Comparison of ENCODE assay signal across 31 cellular contexts in genomic region chr4:161841759-161842158, GRCh38.
DNase-seq lines count a peak whose midpoint lies in the region; ATAC-seq and TF ChIP-seq lines count a peak whose summit lies in the region.
"Had no signal": no experiment of that assay in that cellular context is flagged by ENCODE, and none has a peak within 500 bp of the region (broad histone marks: within the 10 kb centered on the region; RNA-seq: fewer than 3 reads in every experiment).

No MANE protein-coding gene starts in this region.

- H3K36me3 ChIP-seq in SK-N-SH (replicated peaks in 1 of 2; ENCODE audit: control insufficient read depth in 1 of 2, insufficient read depth in 2 of 2, low read length in 1 of 2), result no peaks in the 10 kb centered on the region
- no peaks in the 10 kb centered on the region for H3K36me3 ChIP-seq in RWPE2 (ENCODE audit: low read depth)
- H3K36me3 ChIP-seq: ascending aorta, cardiac muscle cell, transverse colon had no signal

- no peak overlapping the region for H3K4me3 ChIP-seq in SK-N-SH (ENCODE audit: low read depth in 2 of 2, low read length in 1 of 2)
- no peak overlapping the region for H3K4me3 ChIP-seq in RWPE2 (ENCODE audit: severe bottlenecking)
- H3K4me3 ChIP-seq: ascending aorta, cardiac muscle cell, lung, transverse colon had no signal

- no peaks in the 10 kb centered on the region for H3F3A ChIP-seq in SK-N-SH (replicated peaks; ENCODE audit: insufficient read depth)

- WGBS in SK-N-SH (ENCODE audit: low lambda C conversion rate), result 53% methylated on average over 4 of the region's 4 CpGs

- H3K9ac ChIP-seq in SK-N-SH, result no peak overlapping the region

- no peaks in the 10 kb centered on the region for H3K27me3 ChIP-seq in SK-N-SH (ENCODE audit: insufficient read depth)
- no peaks in the 10 kb centered on the region for H3K27me3 ChIP-seq in RWPE2 (ENCODE audit: insufficient read depth, poor library complexity, severe bottlenecking)
- H3K27me3 ChIP-seq: ascending aorta, cardiac muscle cell, transverse colon had no signal

- H3K9me3 ChIP-seq in SK-N-SH (no peaks in the 10 kb centered on the region), RWPE2 (ENCODE audit: severe bottlenecking) (no peaks in the 10 kb centered on the region)
- H3K9me3 ChIP-seq: ascending aorta, transverse colon had no signal

- H3K4me1 ChIP-seq in SK-N-SH (ENCODE audit: control insufficient read depth in 1 of 2, insufficient read depth in 2 of 2, low read depth in 1 of 2, low read length in 1 of 2) (peaks cover 0 to 5% of the 10 kb centered on the region in 2 experiments; a peak in 2 of 4 replicates), RWPE2 (ENCODE audit: insufficient read depth, poor library complexity, severe bottlenecking) (no peaks in the 10 kb centered on the region)
- H3K4me1 ChIP-seq: ascending aorta, transverse colon had no signal

- no peak for TF ChIP-seq CTCF in SK-N-SH (IDR thresholded peaks at IDR 0.05)
- TF ChIP-seq CTCF in RWPE2 (IDR thresholded peaks at IDR 0.05; ENCODE audit: poor library complexity, severe bottlenecking), result peak; percentile 9
- TF ChIP-seq CTCF in GM10248 (IDR thresholded peaks at IDR 0.05; ENCODE audit: control extremely low read depth, extremely low read depth, low read depth, missing control alignments), result no peak

- no peaks in the 10 kb centered on the region; the same call in 1 of the 2 replicates for H3K9me2 ChIP-seq in SK-N-SH

- H3K27ac ChIP-seq in SK-N-SH (ENCODE audit: low read depth in 2 of 2, low read length in 1 of 2) (no peak overlapping the region), RWPE2 (ENCODE audit: poor library complexity, severe bottlenecking) (no peak overlapping the region)
- H3K27ac ChIP-seq: ascending aorta, cardiac muscle cell, transverse colon had no signal

- peak in 1 of 2 experiments; percentile 51; a peak in 1 of 4 replicates for TF ChIP-seq EP300 in SK-N-SH (IDR thresholded peaks at IDR 0.05; ENCODE audit: borderline replicate concordance in 1 of 2, low read depth in 1 of 2, low read length in 1 of 2)

- H3K79me2 ChIP-seq in SK-N-SH (ENCODE audit: insufficient read depth), result no peaks in the 10 kb centered on the region

- ATAC-seq in SK-N-SH treated with all-trans-retinoic acid at 6 μM for 48 hours, result no peak
- ATAC-seq in RWPE2 (ENCODE audit: low read depth), result no peak
- no peak for ATAC-seq in GM19463 (IDR thresholded peaks at IDR 0.05; ENCODE audit: unreplicated experiment)
- ATAC-seq in HG03432 (IDR thresholded peaks at IDR 0.05; ENCODE audit: unreplicated experiment), result no peak
- ATAC-seq: activated CD8-positive, alpha-beta memory T cell treated with anti-CD3 and anti-CD28 coated beads, Interleukin-2, amount 10 ng/mL, durations not matched to agents 7 days and 5 days; activated T-cell treated with anti-CD3 and anti-CD28 coated beads, Interleukin-2, amount 50 U/mL, for 4 hours; left cardiac atrium; natural killer cell; Panc1; T-cell had no signal

- no peak for DNase-seq in SK-N-SH
- peak; percentile 66 for DNase-seq in NCI-H2171 treated with DMSO at 0.1 percent for 48 hours (lab: John Stamatoyannopoulos, UW)
- no peak for DNase-seq in RWPE2 (ENCODE audit: low spot score)
- peak; percentile 29 for DNase-seq in myocyte (ENCODE audit: low read depth)
- no peak for DNase-seq in GM10248 (ENCODE audit: extremely low spot score)
- DNase-seq: activated B cell treated with CpG ODN at 0.5 μM for 24 hours; activated CD8-positive, alpha-beta memory T cell treated with anti-CD3 and anti-CD28 coated beads, Interleukin-2, amount 10 ng/mL, durations not matched to agents 7 days and 5 days; activated gamma-delta T cell; activated T-cell treated with anti-CD3 and anti-CD28 coated beads, Interleukin-2, amount 50 U/mL, for 4 hours; CD4-positive, alpha-beta memory T cell; cortex of kidney; DMS79 treated with DMSO at 0.1 percent for 48 hours; effector memory CD4-positive, alpha-beta T cell; GF-D8; immature natural killer cell; left cardiac atrium; natural killer cell; NCI-H1048; NCI-H187 treated with DMSO at 0.1 percent for 48 hours; NCI-H2227 treated with DMSO at 0.1 percent for 48 hours; nucleus accumbens; stimulated activated CD4-positive, alpha-beta T cell treated with anti-CD3 and anti-CD28 coated beads, Interleukin-4, amount 100 ng/mL, for 24 hours; T-cell; transverse colon had no signal

- H4K20me1 ChIP-seq in SK-N-SH (ENCODE audit: insufficient read depth), result no peaks in the 10 kb centered on the region

- TF ChIP-seq RAD21 in SK-N-SH (IDR thresholded peaks at IDR 0.05; ENCODE audit: low read length), result peak; percentile 34; the same call in 1 of the 2 replicates

- POLR2A ChIA-PET in SK-N-SH (lab: Yijun Ruan, JAX), result no interaction called here
- POLR2A ChIA-PET in GM10248 (lab: Yijun Ruan, JAX), result no interaction called here

- no peak overlapping the region for H2AFZ ChIP-seq in SK-N-SH (ENCODE audit: low read depth)

- H3K4me2 ChIP-seq in SK-N-SH, result no peak overlapping the region

- CTCF ChIA-PET in SK-N-SH (lab: Yijun Ruan, JAX) (interaction anchor here (1.1 kb wide), 1 partner anchor 13 kb away, joined by 5 read pairs; no protein-coding TSS in a partner anchor), GM10248 (lab: Yijun Ruan, JAX) (interaction anchor here (1.0 to 1.1 kb wide), 2 partner anchors 12 to 22 kb away, joined by 3 read pairs; no protein-coding TSS in a partner anchor)

TF ChIP-seq in SK-N-SH, 30 proteins besides CTCF, POLR2A, EP300 and RAD21 (continues in another document):
- TF ChIP-seq TEAD4 (IDR thresholded peaks at IDR 0.05; ENCODE audit: borderline replicate concordance, insufficient read depth) (no peak), SMC3 (IDR thresholded peaks at IDR 0.05; ENCODE audit: low read depth, low read length) (no peak), IRF3 (IDR thresholded peaks at IDR 0.05; ENCODE audit: low read depth, low read length) (no peak), PBX3 (IDR thresholded peaks at IDR 0.05) (no peak), GABPA (IDR thresholded peaks at IDR 0.05; ENCODE audit: low read depth) (no peak)

TF ChIP-seq in SK-N-SH treated with all-trans-retinoic acid at 6 μM for 48 hours, 23 proteins besides CTCF, POLR2A, EP300 and RAD21 (continues in another document):
- TF ChIP-seq BACH2 (CRISPR knock-in tag; IDR thresholded peaks at IDR 0.05; ENCODE audit: borderline replicate concordance) (no peak), CSDC2 (CRISPR knock-in tag; IDR thresholded peaks at IDR 0.05) (no peak), ISL1 (CRISPR knock-in tag; IDR thresholded peaks at IDR 0.05) (no peak), ESRRG (CRISPR knock-in tag; IDR thresholded peaks at IDR 0.05) (no peak), POU6F1 (CRISPR knock-in tag; IDR thresholded peaks at IDR 0.05; ENCODE audit: borderline replicate concordance, low read depth) (no peak), SNAI2 (CRISPR knock-in tag; IDR thresholded peaks at IDR 0.05) (no peak), ZFP3 (CRISPR knock-in tag; IDR thresholded peaks at IDR 0.05) (no peak), PPARA (CRISPR knock-in tag; IDR thresholded peaks at IDR 0.05; ENCODE audit: borderline replicate concordance) (no peak), ZFP30 (CRISPR knock-in tag; IDR thresholded peaks at IDR 0.05) (no peak), ZNF565 (CRISPR knock-in tag; conservative IDR thresholded peaks at IDR 0.05; ENCODE audit: low read depth) (no peak), PATZ1 (CRISPR knock-in tag; IDR thresholded peaks at IDR 0.05; ENCODE audit: borderline replicate concordance) (no peak), CSRNP3 (CRISPR knock-in tag; IDR thresholded peaks at IDR 0.05) (no peak)

Comparison
In these comparisons a context has a peak if more than half of its experiments do, and no peak if none do; other contexts are left out.
1. DNase-seq: peak in NCI-H2171 treated with DMSO at 0.1 percent for 48 hours (single experiment) and myocyte (single experiment); none in SK-N-SH (single experiment), RWPE2 (single experiment) and GM10248 (single experiment).